In the genomic region with DNA sequence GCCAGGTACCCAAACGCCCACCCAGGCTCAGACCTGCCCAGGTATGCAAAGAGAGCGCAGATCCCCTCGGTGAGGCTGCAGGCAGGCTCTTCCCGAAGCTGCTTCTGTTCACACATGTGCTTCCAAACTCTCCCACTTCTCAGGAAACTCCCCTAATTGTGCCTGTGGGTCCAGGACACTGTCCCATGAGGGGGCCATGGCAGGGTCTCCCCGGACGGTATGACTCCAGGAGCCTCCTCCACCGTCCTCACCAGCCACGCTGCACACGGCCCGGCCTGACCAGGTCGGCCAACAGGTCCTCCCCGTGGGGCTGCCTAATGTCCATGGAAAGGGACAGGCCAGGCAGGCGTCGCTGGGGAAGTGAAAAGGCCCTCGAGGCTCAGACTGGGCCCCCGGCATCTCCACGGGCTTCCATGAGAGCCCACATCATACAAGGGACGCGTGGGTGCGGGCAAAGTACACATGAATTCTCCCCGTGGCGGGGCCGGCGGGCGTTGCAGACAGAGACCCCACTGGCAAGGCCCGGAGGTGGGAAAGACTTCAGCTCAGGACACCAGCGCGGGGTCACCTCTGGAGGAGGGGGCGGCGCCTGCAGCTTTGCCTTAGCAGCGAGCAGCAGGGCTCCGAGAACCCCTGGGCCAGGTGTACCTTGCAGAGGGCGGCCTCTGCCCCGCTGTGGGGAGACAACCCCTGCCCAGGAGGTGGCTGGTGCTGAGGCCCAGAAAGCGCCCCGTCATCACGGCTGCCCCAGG, we compare ENCODE assay signal across 25 cellular contexts.
DNase-seq lines count a peak whose midpoint lies in the region; ATAC-seq and TF ChIP-seq lines count a peak whose summit lies in the region.
"Had no signal": no experiment of that assay in that cellular context is flagged by ENCODE, and none has a peak within 500 bp of the region (broad histone marks: within the 10 kb centered on the region; RNA-seq: fewer than 3 reads in every experiment).

No MANE protein-coding gene starts in this region.

- H3K4me3 Mint-ChIP-seq in MCF 10A (ENCODE audit: unreplicated experiment) (no peak overlapping the region), chondrocyte (ENCODE audit: unreplicated experiment) (no peak overlapping the region), mesothelial cell of epicardium (no peak overlapping the region)
- H3K4me3 Mint-ChIP-seq: nephron progenitor cell; stimulated activated naive CD8-positive, alpha-beta T cell treated with anti-CD3 and anti-CD28 coated beads, Interleukin-15, amount 100 ng/mL, for 72 hours had no signal

- H3K27ac ChIP-seq in breast epithelium = no peak overlapping the region
- no peak overlapping the region for H3K27ac ChIP-seq in upper lobe of right lung
- H3K27ac ChIP-seq: cardiac muscle cell, SK-N-MC, WERI-Rb-1 had no signal

- H3K27me3 Mint-ChIP-seq in MCF 10A (ENCODE audit: insufficient read depth, unreplicated experiment) = no peaks in the 10 kb centered on the region
- H3K27me3 Mint-ChIP-seq in chondrocyte (ENCODE audit: low read depth) = peaks cover 13% of the 10 kb centered on the region
- H3K27me3 Mint-ChIP-seq in mesothelial cell of epicardium (ENCODE audit: low read depth) = peaks cover 24% of the 10 kb centered on the region

- intact Hi-C loops in breast epithelium (cut with DNase I; ENCODE audit: low total_unique reads) = no loop called here
- intact Hi-C loops in MCF 10A (cut with micrococcal nuclease) = no loop called here
- intact Hi-C loops in upper lobe of right lung (cut with DNase I) = no loop called here
- intact Hi-C loops in mucosa of descending colon (cut with DNase I, micrococcal nuclease) = no loop called here

- in situ Hi-C loops in GM13977 (cut with MboI; ENCODE audit: low pct_unique_long_range_greater_than_20kb, low sequenced_read_pairs, unreplicated experiment) = no loop called here

- H3K36me3 Mint-ChIP-seq in MCF 10A (ENCODE audit: insufficient read depth, unreplicated experiment) (peaks cover 6% of the 10 kb centered on the region), chondrocyte (ENCODE audit: low read depth) (no peaks in the 10 kb centered on the region), mesothelial cell of epicardium (no peaks in the 10 kb centered on the region)

- TF ChIP-seq CTCF in breast epithelium (IDR thresholded peaks at IDR 0.05) (no peak), MCF 10A (IDR thresholded peaks at IDR 0.05; ENCODE audit: unreplicated experiment) (no peak), chondrocyte (IDR thresholded peaks at IDR 0.05) (no peak), mesothelial cell of epicardium (IDR thresholded peaks at IDR 0.05; ENCODE audit: unreplicated experiment) (no peak), upper lobe of right lung (IDR thresholded peaks at IDR 0.05) (no peak), GM13977 (IDR thresholded peaks at IDR 0.05; ENCODE audit: extremely low read depth, insufficient read depth, missing control alignments) (no peak), mucosa of descending colon (IDR thresholded peaks at IDR 0.05) (no peak)

- no peak overlapping the region for H3K4me3 ChIP-seq in breast epithelium
- no peak overlapping the region for H3K4me3 ChIP-seq in upper lobe of right lung
- no peak overlapping the region for H3K4me3 ChIP-seq in mucosa of descending colon
- H3K4me3 ChIP-seq: cardiac muscle cell, SK-N-MC had no signal

- H3K27ac Mint-ChIP-seq in MCF 10A (ENCODE audit: low read depth, unreplicated experiment) (no peak overlapping the region), chondrocyte (ENCODE audit: unreplicated experiment) (no peak overlapping the region), mesothelial cell of epicardium (no peak overlapping the region)
- H3K27ac Mint-ChIP-seq: nephron progenitor cell; stimulated activated naive CD8-positive, alpha-beta T cell treated with anti-CD3 and anti-CD28 coated beads, Interleukin-15, amount 100 ng/mL, for 72 hours had no signal

- no peaks in the 10 kb centered on the region for H3K4me1 ChIP-seq in breast epithelium
- no peaks in the 10 kb centered on the region for H3K4me1 ChIP-seq in upper lobe of right lung
- H3K4me1 ChIP-seq in mucosa of descending colon (ENCODE audit: low read depth) = no peaks in the 10 kb centered on the region

- H3K4me1 Mint-ChIP-seq in MCF 10A (ENCODE audit: insufficient read depth, unreplicated experiment) (no peaks in the 10 kb centered on the region), chondrocyte (ENCODE audit: low read depth) (no peaks in the 10 kb centered on the region), mesothelial cell of epicardium (peaks cover 3% of the 10 kb centered on the region)
- H3K4me1 Mint-ChIP-seq: stimulated activated naive CD8-positive, alpha-beta T cell treated with anti-CD3 and anti-CD28 coated beads, Interleukin-15, amount 100 ng/mL, for 72 hours had no signal

- no peak for TF ChIP-seq POLR2A in breast epithelium (IDR thresholded peaks at IDR 0.05)

- H3K9me3 Mint-ChIP-seq in MCF 10A (ENCODE audit: unreplicated experiment) (peaks cover 8% of the 10 kb centered on the region), chondrocyte (ENCODE audit: low read depth) (no peaks in the 10 kb centered on the region), mesothelial cell of epicardium (no peaks in the 10 kb centered on the region)
- H3K9me3 Mint-ChIP-seq: stimulated activated naive CD8-positive, alpha-beta T cell treated with anti-CD3 and anti-CD28 coated beads, Interleukin-15, amount 100 ng/mL, for 72 hours had no signal

- H3K27me3 ChIP-seq in breast epithelium (peaks cover 0 to 59% of the 10 kb centered on the region in 2 donors), upper lobe of right lung (peaks cover 27% of the 10 kb centered on the region)
- H3K27me3 ChIP-seq: cardiac muscle cell had no signal

- POLR2A ChIA-PET in MCF 10A (lab: Yijun Ruan, JAX) = no interaction called here

- H3K9me3 ChIP-seq in breast epithelium (peaks cover 0 to 3% of the 10 kb centered on the region in 2 donors), upper lobe of right lung (no peaks in the 10 kb centered on the region), mucosa of descending colon (no peaks in the 10 kb centered on the region)

- ATAC-seq in upper lobe of right lung = no peak
- ATAC-seq in mucosa of descending colon = no peak
- ATAC-seq: stimulated activated naive CD8-positive, alpha-beta T cell treated with anti-CD3 and anti-CD28 coated beads, Interleukin-15, amount 100 ng/mL, for 72 hours had no signal

- CTCF ChIA-PET in MCF 10A (lab: Yijun Ruan, JAX) = no interaction called here

- no TSS peak for BruUV-seq in MCF 10A (replicated peaks; lab: Mats Ljungman, UMichigan)

- H3K36me3 ChIP-seq in breast epithelium = no peaks in the 10 kb centered on the region
- no peaks in the 10 kb centered on the region for H3K36me3 ChIP-seq in upper lobe of right lung
- no peaks in the 10 kb centered on the region for H3K36me3 ChIP-seq in mucosa of descending colon (ENCODE audit: low read depth)
- H3K36me3 ChIP-seq: cardiac muscle cell, WERI-Rb-1 had no signal

- DNase-seq in breast epithelium (ENCODE audit: low spot score in 2 of 2) (peak; percentile 10 to 39), MCF 10A (ENCODE audit: unreplicated experiment) (no peak), chondrocyte (ENCODE audit: low spot score) (peak; percentile 88), mesothelial cell of epicardium (ENCODE audit: low spot score in 2 of 2, unreplicated experiment in 2 of 2) (peak; percentile 20 to 31), upper lobe of right lung (peak; percentile 57), NCI-H1092 (lab: John Stamatoyannopoulos, UW) (no peak), GM13977 (ENCODE audit: low spot score) (no peak), mucosa of descending colon (no peak)
- DNase-seq: activated gamma-delta T cell; amniotic stem cell; erythroblast; foreskin melanocyte; hypothalamus; Kasumi-1; mesendoderm; NCI-H1048; NCI-H2081 treated with DMSO at 0.1 percent for 48 hours; NCI-H510A treated with DMSO at 0.1 percent for 48 hours; nephron progenitor cell; small intestine; stimulated activated CD4-positive, alpha-beta T cell treated with anti-CD3 and anti-CD28 coated beads, Interleukin-4, amount 100 ng/mL, for 1 hour; stimulated activated naive CD8-positive, alpha-beta T cell treated with anti-CD3 and anti-CD28 coated beads, Interleukin-15, amount 100 ng/mL, for 72 hours; WERI-Rb-1 had no signal

Comparison
In these comparisons a context has a peak if more than half of its experiments do, and no peak if none do; other contexts are left out.
1. DNase-seq: peak in breast epithelium (2 of 2), chondrocyte (single experiment), mesothelial cell of epicardium (2 of 2) and upper lobe of right lung (single experiment); none in MCF 10A (single experiment), NCI-H1092 (single experiment), GM13977 (single experiment) and mucosa of descending colon (0 of 3).